In the genomic region with DNA sequence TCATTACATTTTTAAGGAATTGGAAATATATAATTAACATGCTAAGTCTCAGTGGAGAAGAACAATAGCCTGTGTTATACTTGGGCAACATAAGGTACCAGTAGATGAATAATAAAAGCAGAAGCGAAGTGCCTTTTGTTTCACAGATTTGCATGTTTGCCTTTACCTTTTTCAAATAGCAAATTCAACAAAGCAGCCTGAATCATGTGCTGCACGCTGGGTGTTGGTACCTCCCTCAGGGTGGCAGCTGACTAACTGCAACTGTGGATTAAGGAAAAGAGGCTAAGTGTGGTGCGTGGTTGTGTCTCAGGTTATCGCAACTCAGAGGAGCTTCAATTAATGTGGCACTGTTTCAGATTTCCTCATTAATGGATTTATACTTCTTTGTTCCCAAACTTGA, we compare ENCODE assay signal across 16 cellular contexts.
"Had no signal": no experiment of that assay in that cellular context is flagged by ENCODE, and none has a peak within 500 bp of the region (broad histone marks: within the 10 kb centered on the region; RNA-seq: fewer than 3 reads in every experiment).

No MANE protein-coding gene starts in this region.

- H3K36me3 ChIP-seq: uterus had no signal

- H3K9me3 ChIP-seq: tibial nerve, uterus had no signal

- DNase-seq: activated CD4-positive, alpha-beta memory T cell treated with anti-CD3 and anti-CD28 coated beads, Interleukin-2, amount 10 ng/mL, durations not matched to agents 7 days and 5 days; activated CD4-positive, alpha-beta T cell treated with anti-CD3 and anti-CD28 coated beads for 1 hour; activated gamma-delta T cell; activated T-cell treated with anti-CD3 and anti-CD28 coated beads, Interleukin-2, amount 50 U/mL, for 48 hours; dorsolateral prefrontal cortex; immature natural killer cell; mesendoderm; natural killer cell; stimulated activated CD4-positive, alpha-beta T cell treated with anti-CD3 and anti-CD28 coated beads, Interleukin-2, amount 100 ng/mL, for 48 hours; stimulated activated naive CD4-positive, alpha-beta T cell treated with Interleukin-2 at 50 U/mL for 16 hours; substantia nigra; T-helper 9 cell; uterus had no signal

- H3K4me1 ChIP-seq: tibial nerve, uterus had no signal

- H3K9me3 Mint-ChIP-seq: activated CD4-positive, alpha-beta memory T cell treated with anti-CD3 and anti-CD28 coated beads, Interleukin-2, amount 10 ng/mL, durations not matched to agents 7 days and 5 days; immature natural killer cell; natural killer cell had no signal

- H3K27ac ChIP-seq: dorsolateral prefrontal cortex, hepatocyte, tibial nerve, uterus had no signal

- H3K4me3 ChIP-seq: dorsolateral prefrontal cortex, hepatocyte, tibial nerve, uterus had no signal

- H3K4me1 Mint-ChIP-seq: activated CD4-positive, alpha-beta memory T cell treated with anti-CD3 and anti-CD28 coated beads, Interleukin-2, amount 10 ng/mL, durations not matched to agents 7 days and 5 days; immature natural killer cell; natural killer cell had no signal

- H3K27me3 Mint-ChIP-seq: activated CD4-positive, alpha-beta memory T cell treated with anti-CD3 and anti-CD28 coated beads, Interleukin-2, amount 10 ng/mL, durations not matched to agents 7 days and 5 days had no signal

- ATAC-seq: activated naive CD4-positive, alpha-beta T cell treated with anti-CD3 and anti-CD28 coated beads, Interleukin-2, amount 50 U/mL, for 72 hours; natural killer cell had no signal

- H3K4me2 ChIP-seq: hepatocyte had no signal

- H3K27ac Mint-ChIP-seq: activated CD4-positive, alpha-beta memory T cell treated with anti-CD3 and anti-CD28 coated beads, Interleukin-2, amount 10 ng/mL, durations not matched to agents 7 days and 5 days; activated naive CD4-positive, alpha-beta T cell treated with anti-CD3 and anti-CD28 coated beads, Interleukin-2, amount 50 U/mL, for 72 hours; immature natural killer cell; natural killer cell had no signal

- H2AFZ ChIP-seq: hepatocyte had no signal

- H3K36me3 Mint-ChIP-seq: natural killer cell had no signal

- H3K27me3 ChIP-seq: dorsolateral prefrontal cortex, hepatocyte, tibial nerve, uterus had no signal

- H3K4me3 Mint-ChIP-seq: activated CD4-positive, alpha-beta memory T cell treated with anti-CD3 and anti-CD28 coated beads, Interleukin-2, amount 10 ng/mL, durations not matched to agents 7 days and 5 days; immature natural killer cell; natural killer cell had no signal
